In the genomic region with DNA sequence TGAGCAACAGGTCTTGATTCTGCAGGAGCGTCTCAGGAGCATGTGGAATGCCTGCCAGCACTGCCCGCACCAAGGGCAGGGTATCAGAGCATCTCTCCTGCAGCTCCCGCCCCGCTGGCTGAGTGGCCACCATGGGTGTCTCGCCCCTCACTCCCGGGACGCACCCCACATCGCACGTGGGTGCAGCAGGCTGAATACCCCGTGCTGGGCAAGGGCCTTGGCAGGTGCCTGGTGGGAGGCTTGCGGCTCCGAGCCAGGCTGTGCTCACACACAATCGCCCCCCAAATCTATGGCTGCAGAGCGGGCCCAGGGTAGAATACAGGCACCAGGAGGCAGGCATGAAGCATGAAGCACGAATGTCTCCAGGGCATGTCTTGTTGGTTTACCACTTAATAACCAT, we compare ENCODE assay signal across 8 cellular contexts.
"Had no signal": no experiment of that assay in that cellular context is flagged by ENCODE, and none has a peak within 500 bp of the region (broad histone marks: within the 10 kb centered on the region; RNA-seq: fewer than 3 reads in every experiment).

No MANE protein-coding gene starts in this region.

- H3K4me3 ChIP-seq: GM23338, K562 had no signal

- DNase-seq: H9, HCEC 1CT, HFFc6, IMR-90, KG1 had no signal

- H2AFZ ChIP-seq: GM23338 had no signal

- H3K4me2 ChIP-seq: GM23338 had no signal

- FAIRE-seq: HTR-8/SVneo, K562 had no signal
